ENCODE assay signal across 9 cellular contexts in genomic region chr5:59597690-59598546, GRCh38.
DNase-seq lines count a peak whose midpoint lies in the region; ATAC-seq and TF ChIP-seq lines count a peak whose summit lies in the region.
"Had no signal": no experiment of that assay in that cellular context is flagged by ENCODE, and none has a peak within 500 bp of the region (broad histone marks: within the 10 kb centered on the region; RNA-seq: fewer than 3 reads in every experiment).

No MANE protein-coding gene starts in this region.

- no peak for TF ChIP-seq CTCF in fibroblast of pulmonary artery (IDR thresholded peaks at IDR 0.05; ENCODE audit: low read length, missing control alignments)

- intact Hi-C loops in activated CD4-positive, alpha-beta T cell treated with anti-CD3 and anti-CD28 coated beads for 36 hours (cut with DNase I, micrococcal nuclease): no loop called here

- H3K27ac Mint-ChIP-seq in stimulated activated naive B cell treated with anti-CD40 and anti-IgM and Interleukin-4, amounts not matched to agents 10 μg/mL and 1 μg/mL and 100 μg/mL, for 72 hours: peak overlapping the region; percentile 60
- no peak overlapping the region for H3K27ac Mint-ChIP-seq in activated CD4-positive, alpha-beta T cell treated with anti-CD3 and anti-CD28 coated beads for 36 hours
- H3K27ac Mint-ChIP-seq: activated naive CD4-positive, alpha-beta T cell treated with anti-CD3 and anti-CD28 coated beads for 36 hours had no signal

- peaks cover 7 to 23% of the 10 kb centered on the region in 2 donors for H3K4me1 Mint-ChIP-seq in stimulated activated naive B cell treated with anti-CD40 and anti-IgM and Interleukin-4, amounts not matched to agents 10 μg/mL and 1 μg/mL and 100 μg/mL, for 72 hours
- H3K4me1 Mint-ChIP-seq in activated CD4-positive, alpha-beta T cell treated with anti-CD3 and anti-CD28 coated beads for 36 hours: peaks cover 2% of the 10 kb centered on the region

- H3K4me3 ChIP-seq in fibroblast of pulmonary artery (replicated peaks; ENCODE audit: low read depth, low read length): peak overlapping the region; percentile 43

- H3K9me3 Mint-ChIP-seq in stimulated activated naive B cell treated with anti-CD40 and anti-IgM and Interleukin-4, amounts not matched to agents 10 μg/mL and 1 μg/mL and 100 μg/mL, for 72 hours: peaks cover 3 to 4% of the 10 kb centered on the region in 2 donors
- no peaks in the 10 kb centered on the region for H3K9me3 Mint-ChIP-seq in activated CD4-positive, alpha-beta T cell treated with anti-CD3 and anti-CD28 coated beads for 36 hours (ENCODE audit: low read depth)
- H3K9me3 Mint-ChIP-seq: activated naive CD4-positive, alpha-beta T cell treated with anti-CD3 and anti-CD28 coated beads for 36 hours had no signal

- CTCF ChIA-PET in activated CD4-positive, alpha-beta T cell treated with anti-CD3 and anti-CD28 coated beads for 36 hours (lab: Charles Lee): interaction anchor here (0.6 to 1.3 kb wide), 2 partner anchors 18 to 174 kb away, joined by 3 read pairs; no protein-coding TSS in a partner anchor

- H3K4me3 Mint-ChIP-seq in stimulated activated naive B cell treated with anti-CD40 and anti-IgM and Interleukin-4, amounts not matched to agents 10 μg/mL and 1 μg/mL and 100 μg/mL, for 72 hours: peak overlapping the region; percentile 70 to 75
- no peak overlapping the region for H3K4me3 Mint-ChIP-seq in activated CD4-positive, alpha-beta T cell treated with anti-CD3 and anti-CD28 coated beads for 36 hours
- H3K4me3 Mint-ChIP-seq: activated naive CD4-positive, alpha-beta T cell treated with anti-CD3 and anti-CD28 coated beads for 36 hours had no signal

- peaks cover 0 to 11% of the 10 kb centered on the region in 2 donors for H3K36me3 Mint-ChIP-seq in stimulated activated naive B cell treated with anti-CD40 and anti-IgM and Interleukin-4, amounts not matched to agents 10 μg/mL and 1 μg/mL and 100 μg/mL, for 72 hours
- no peaks in the 10 kb centered on the region for H3K36me3 Mint-ChIP-seq in activated CD4-positive, alpha-beta T cell treated with anti-CD3 and anti-CD28 coated beads for 36 hours (ENCODE audit: low read depth)

- ATAC-seq in GM19395 (IDR thresholded peaks at IDR 0.05; ENCODE audit: unreplicated experiment) (peak; percentile 7), HG03280 (IDR thresholded peaks at IDR 0.05; ENCODE audit: unreplicated experiment) (no peak), GM21737 (IDR thresholded peaks at IDR 0.05; ENCODE audit: unreplicated experiment) (no peak)
- no peak for ATAC-seq in stimulated activated naive B cell treated with anti-CD40 and anti-IgM and Interleukin-4, amounts not matched to agents 10 μg/mL and 1 μg/mL and 100 μg/mL, for 72 hours (replicated peaks)
- ATAC-seq in activated CD4-positive, alpha-beta T cell treated with anti-CD3 and anti-CD28 coated beads for 36 hours: no peak

- DNase-seq in NCI-H774 (lab: John Stamatoyannopoulos, UW) (peak; percentile 36), fibroblast of pulmonary artery (ENCODE audit: low read depth) (no peak)
- DNase-seq in stimulated activated naive B cell treated with anti-CD40 and anti-IgM and Interleukin-4, amounts not matched to agents 10 μg/mL and 1 μg/mL and 100 μg/mL, for 72 hours: no peak
- DNase-seq in activated CD4-positive, alpha-beta T cell treated with anti-CD3 and anti-CD28 coated beads for 36 hours: no peak
- DNase-seq in activated CD4-positive, CD25-positive, alpha-beta regulatory T cell (lab: John Stamatoyannopoulos, UW): no peak
- DNase-seq: activated naive CD4-positive, alpha-beta T cell treated with anti-CD3 and anti-CD28 coated beads for 36 hours had no signal

- H3K27me3 Mint-ChIP-seq in stimulated activated naive B cell treated with anti-CD40 and anti-IgM and Interleukin-4, amounts not matched to agents 10 μg/mL and 1 μg/mL and 100 μg/mL, for 72 hours: no peaks in the 10 kb centered on the region
- H3K27me3 Mint-ChIP-seq in activated CD4-positive, alpha-beta T cell treated with anti-CD3 and anti-CD28 coated beads for 36 hours: peaks cover 21% of the 10 kb centered on the region

- POLR2A ChIA-PET in activated CD4-positive, alpha-beta T cell treated with anti-CD3 and anti-CD28 coated beads for 36 hours (lab: Charles Lee): no interaction called here
